ENCODE assay signal across 9 cellular contexts in genomic region chr6:35776364-35777215, GRCh38. TPM values are rescaled to one million over a fixed set of nuclear protein-coding genes. Genes with fewer than 3 reads are reported as not detected.
DNase-seq lines count a peak whose midpoint lies in the region; ATAC-seq and TF ChIP-seq lines count a peak whose summit lies in the region.
"Had no signal": no experiment of that assay in that cellular context is flagged by ENCODE, and none has a peak within 500 bp of the region (broad histone marks: within the 10 kb centered on the region; RNA-seq: fewer than 3 reads in every experiment).

Gene CLPSL2 (plus strand): TSS chr6:35776598. CDS start chr6:35776619, 21 bp downstream.

- no peaks in the 10 kb centered on the region for H3K9me3 ChIP-seq in prostate gland

- peak within 1 kb of the TSS; percentile 28 to 40 for H3K4me3 ChIP-seq in prostate gland

- no peak within 1 kb of the TSS for H3K27ac ChIP-seq in foreskin keratinocyte
- H3K27ac ChIP-seq in prostate gland, result no peak within 1 kb of the TSS

- TF ChIP-seq POLR2A in prostate gland (IDR thresholded peaks at IDR 0.05), result no peak

- H3K4me3 Mint-ChIP-seq in T-helper 2 cell treated with Interferon-gamma antibody and Interleukin-4, amounts not matched to agents 5 μg/mL and 100 μg/mL, for 36 hours, result peak within 1 kb of the TSS; percentile 75

- H3K36me3 Mint-ChIP-seq in T-helper 2 cell treated with Interferon-gamma antibody and Interleukin-4, amounts not matched to agents 5 μg/mL and 100 μg/mL, for 36 hours (ENCODE audit: low read depth), result no peaks in the 10 kb centered on the region

- ATAC-seq in SK-N-SH treated with all-trans-retinoic acid at 6 μM for 48 hours (peak; percentile 62), foreskin keratinocyte (peak; percentile 27), GM19328 (IDR thresholded peaks at IDR 0.05; ENCODE audit: unreplicated experiment) (no peak)

- no peaks in the 10 kb centered on the region for H3K4me1 ChIP-seq in foreskin keratinocyte
- no peaks in the 10 kb centered on the region for H3K4me1 ChIP-seq in prostate gland (replicated peaks)

- H3K27me3 Mint-ChIP-seq in T-helper 2 cell treated with Interferon-gamma antibody and Interleukin-4, amounts not matched to agents 5 μg/mL and 100 μg/mL, for 36 hours (ENCODE audit: low read depth), result peaks cover 31% of the 10 kb centered on the region

- no peaks in the 10 kb centered on the region for H3K36me3 ChIP-seq in prostate gland

- peaks cover 30% of the 10 kb centered on the region for H3K27me3 ChIP-seq in foreskin keratinocyte
- H3K27me3 ChIP-seq in prostate gland (replicated peaks; ENCODE audit: insufficient read depth), result no peaks in the 10 kb centered on the region

- WGBS in prostate gland, result 5% methylated on average over 26 of the region's 56 CpGs

- TF ChIP-seq CTCF in foreskin keratinocyte (conservative IDR thresholded peaks at IDR 0.05), result no peak
- no peak for TF ChIP-seq CTCF in prostate gland (IDR thresholded peaks at IDR 0.05)

- intact Hi-C loops in prostate gland (cut with DNase I), result no loop called here

- no peak within 1 kb of the TSS for H3K27ac Mint-ChIP-seq in T-helper 2 cell treated with Interferon-gamma antibody and Interleukin-4, amounts not matched to agents 5 μg/mL and 100 μg/mL, for 36 hours

- peaks cover 6% of the 10 kb centered on the region for H3K4me1 Mint-ChIP-seq in T-helper 2 cell treated with Interferon-gamma antibody and Interleukin-4, amounts not matched to agents 5 μg/mL and 100 μg/mL, for 36 hours (ENCODE audit: low read depth)

- no peaks in the 10 kb centered on the region for H3K9me3 Mint-ChIP-seq in T-helper 2 cell treated with Interferon-gamma antibody and Interleukin-4, amounts not matched to agents 5 μg/mL and 100 μg/mL, for 36 hours

- DNase-seq in T-helper 2 cell treated with Interferon-gamma antibody and Interleukin-4, amounts not matched to agents 5 μg/mL and 100 μg/mL, for 36 hours (ENCODE audit: low spot score), result no peak
- DNase-seq in T-helper 2 cell, result no peak
- no peak for DNase-seq in foreskin keratinocyte
- no peak for DNase-seq in prostate gland (ENCODE audit: low spot score)
- no peak for DNase-seq in DMS153 treated with DMSO at 0.1 percent for 48 hours (lab: John Stamatoyannopoulos, UW; ENCODE audit: unreplicated experiment)
- DNase-seq in medulla oblongata (ENCODE audit: extremely low spot score), result no peak

TF ChIP-seq in SK-N-SH treated with all-trans-retinoic acid at 6 μM for 48 hours, 23 proteins besides CTCF, POLR2A, EP300 and RAD21:
- TF ChIP-seq, protein P1, sequence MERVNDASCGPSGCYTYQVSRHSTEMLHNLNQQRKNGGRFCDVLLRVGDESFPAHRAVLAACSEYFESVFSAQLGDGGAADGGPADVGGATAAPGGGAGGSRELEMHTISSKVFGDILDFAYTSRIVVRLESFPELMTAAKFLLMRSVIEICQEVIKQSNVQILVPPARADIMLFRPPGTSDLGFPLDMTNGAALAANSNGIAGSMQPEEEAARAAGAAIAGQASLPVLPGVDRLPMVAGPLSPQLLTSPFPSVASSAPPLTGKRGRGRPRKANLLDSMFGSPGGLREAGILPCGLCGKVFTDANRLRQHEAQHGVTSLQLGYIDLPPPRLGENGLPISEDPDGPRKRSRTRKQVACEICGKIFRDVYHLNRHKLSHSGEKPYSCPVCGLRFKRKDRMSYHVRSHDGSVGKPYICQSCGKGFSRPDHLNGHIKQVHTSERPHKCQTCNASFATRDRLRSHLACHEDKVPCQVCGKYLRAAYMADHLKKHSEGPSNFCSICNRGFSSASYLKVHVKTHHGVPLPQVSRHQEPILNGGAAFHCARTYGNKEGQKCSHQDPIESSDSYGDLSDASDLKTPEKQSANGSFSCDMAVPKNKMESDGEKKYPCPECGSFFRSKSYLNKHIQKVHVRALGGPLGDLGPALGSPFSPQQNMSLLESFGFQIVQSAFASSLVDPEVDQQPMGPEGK (CRISPR knock-in tag; IDR thresholded peaks at IDR 0.05; ENCODE audit: borderline replicate concordance), result no peak
- TF ChIP-seq SNAI2 (CRISPR knock-in tag; IDR thresholded peaks at IDR 0.05) (no peak), PPARA (CRISPR knock-in tag; IDR thresholded peaks at IDR 0.05; ENCODE audit: borderline replicate concordance) (no peak)

RNA-seq across cellular contexts. Expression of gene CLPSL2, which starts in this region (rescaled TPM):
- total RNA-seq in foreskin keratinocyte (not detected in 2 replicates), prostate gland (not detected)
- not detected in 2 replicates for polyA plus RNA-seq in foreskin keratinocyte
- total RNA-seq: subcutaneous adipose tissue had no signal

Comparison
In these comparisons a context has a peak if more than half of its experiments do, and no peak if none do; other contexts are left out.
1. Peak in ATAC-seq in foreskin keratinocyte; RNA of the gene not detected or under 1 TPM.